ENCODE assay signal across 3 cellular contexts in genomic region chr6:113168057-113168456, GRCh38.
TF ChIP-seq lines count a peak whose summit lies in the region.

No MANE protein-coding gene starts in this region.

TF ChIP-seq in HepG2, 621 proteins besides CTCF, POLR2A, EP300 and RAD21:
- peak; percentile 99 for TF ChIP-seq ZNF431 (CRISPR knock-in tag; IDR thresholded peaks at IDR 0.05; ENCODE audit: borderline replicate concordance, low read depth)
- no peak for TF ChIP-seq POLR2G (IDR thresholded peaks at IDR 0.05; ENCODE audit: low read depth, low read length)
- no peak for TF ChIP-seq SP5 (CRISPR knock-in tag; IDR thresholded peaks at IDR 0.05; ENCODE audit: borderline replicate concordance, low read depth)

TF ChIP-seq in K562, 482 proteins besides CTCF, POLR2A, EP300 and RAD21:
- TF ChIP-seq CHD2 (IDR thresholded peaks at IDR 0.05; ENCODE audit: low read depth, low read length) (no peak), ZNF431 (CRISPR knock-in tag; IDR thresholded peaks at IDR 0.05) (peak; percentile 87)

TF ChIP-seq in endothelial cell of umbilical vein, 7 proteins besides CTCF, POLR2A, EP300 and RAD21:
- no peak for TF ChIP-seq JUN (IDR thresholded peaks at IDR 0.05; ENCODE audit: borderline replicate concordance, insufficient read depth, insufficient read length, low read depth)
- no peak for TF ChIP-seq EZH2 (IDR thresholded peaks at IDR 0.05; ENCODE audit: borderline replicate concordance, low read depth, low read length, severe bottlenecking)
- no peak for TF ChIP-seq MAX (IDR thresholded peaks at IDR 0.05; ENCODE audit: insufficient read depth, insufficient read length)
- no peak for TF ChIP-seq MYC (IDR thresholded peaks at IDR 0.05; ENCODE audit: low read depth, low read length)
- no peak for TF ChIP-seq POLR2AphosphoS5 (IDR thresholded peaks at IDR 0.05; ENCODE audit: insufficient read depth, low read depth, low read length)
- no peak for TF ChIP-seq GATA2 (IDR thresholded peaks at IDR 0.05; ENCODE audit: insufficient read depth, insufficient read length, low read depth, low read length)
- no peak for TF ChIP-seq FOS (IDR thresholded peaks at IDR 0.05; ENCODE audit: borderline replicate concordance, insufficient read depth, low read length)
TF ChIP-seq in endothelial cell of umbilical vein: peak in this region for 0.
